In genomic region chr17:68035131-68035522, GRCh38 we compare ENCODE assay signal across 8 cellular contexts. TPM values are rescaled to one million over a fixed set of nuclear protein-coding genes. Genes with fewer than 3 reads are reported as not detected.
DNase-seq lines count a peak whose midpoint lies in the region; ATAC-seq and TF ChIP-seq lines count a peak whose summit lies in the region.

No MANE protein-coding gene starts in this region.

- peak overlapping the region; percentile 21 for H3K4me3 ChIP-seq in RWPE2 (ENCODE audit: severe bottlenecking)
- H3K4me3 ChIP-seq in skeletal muscle tissue (ENCODE audit: low read length in 3 of 3) = peak overlapping the region; percentile 50 to 72 (median 61)

- H3K9me3 ChIP-seq in RWPE2 (ENCODE audit: severe bottlenecking) = no peaks in the 10 kb centered on the region
- no peaks in the 10 kb centered on the region for H3K9me3 ChIP-seq in skeletal muscle tissue (ENCODE audit: control insufficient read depth in 3 of 3, low read length in 3 of 3)

- H3K36me3 ChIP-seq in RWPE2 (ENCODE audit: low read depth) = peaks cover 40% of the 10 kb centered on the region
- peaks cover 3 to 15% (median 5%) of the 10 kb centered on the region in 3 donors for H3K36me3 ChIP-seq in skeletal muscle tissue (ENCODE audit: control insufficient read depth in 3 of 3, insufficient read depth in 3 of 3, low read length in 3 of 3)

- TF ChIP-seq CTCF in C4-2B (conservative IDR thresholded peaks at IDR 0.05) (no peak), RWPE2 (IDR thresholded peaks at IDR 0.05; ENCODE audit: poor library complexity, severe bottlenecking) (no peak), GM20000 (IDR thresholded peaks at IDR 0.05; ENCODE audit: extremely low read depth, missing control alignments) (no peak)

- no peaks in the 10 kb centered on the region for H3K27me3 ChIP-seq in RWPE2 (ENCODE audit: insufficient read depth, poor library complexity, severe bottlenecking)
- H3K27me3 ChIP-seq in skeletal muscle tissue (ENCODE audit: control insufficient read depth in 3 of 3, insufficient read depth in 3 of 3, low read length in 3 of 3) = no peaks in the 10 kb centered on the region

- peak overlapping the region; percentile 99; the same call in 1 of the 2 replicates for H3K27ac ChIP-seq in C4-2B
- H3K27ac ChIP-seq in RWPE2 (ENCODE audit: poor library complexity, severe bottlenecking) = no peak overlapping the region
- H3K27ac ChIP-seq in skeletal muscle tissue (ENCODE audit: low read depth, low read length) = no peak overlapping the region

- peak overlapping the region in 1 of 3 donors; percentile 60 for H3K9ac ChIP-seq in skeletal muscle tissue (ENCODE audit: low read depth in 1 of 3, low read length in 3 of 3)

- intact Hi-C loops in cardiac septum (cut with DNase I) = no loop called here

- peak; percentile 93 for ATAC-seq in GM21390 (IDR thresholded peaks at IDR 0.05; ENCODE audit: unreplicated experiment)
- peak; percentile 96 for ATAC-seq in RWPE2 (ENCODE audit: low read depth)

- H3K4me1 ChIP-seq in RWPE2 (ENCODE audit: insufficient read depth, poor library complexity, severe bottlenecking) (peaks cover 12% of the 10 kb centered on the region), skeletal muscle tissue (ENCODE audit: control insufficient read depth in 3 of 3, insufficient read depth in 3 of 3, low read length in 3 of 3) (peaks cover 5 to 10% (median 5%) of the 10 kb centered on the region in 3 donors)

- DNase-seq in HPDE6-E6E7 (ENCODE audit: extremely low spot score) (peak; percentile 96), RWPE2 (ENCODE audit: low spot score) (peak; percentile 96), cardiac septum (ENCODE audit: low spot score) (peak; percentile 97), GM20000 (ENCODE audit: low spot score) (no peak)
- DNase-seq in activated T-helper 1 cell treated with anti-CD3 and anti-CD28 coated beads, Interleukin-2, amount 50 U/mL, for 16 hours (ENCODE audit: low read depth in 1 of 2, low spot score in 1 of 2) = peak; percentile 74 to 78

RNA-seq across cellular contexts. Expression of gene KPNA2, which starts 0.4 kb away (rescaled TPM):
- total RNA-seq in cardiac septum (20.7 TPM), skeletal muscle tissue (31.3 TPM)

RNA-seq across cellular contexts. Expression of gene C17orf58, which starts 38.9 kb away (rescaled TPM):
- total RNA-seq in cardiac septum = 3.4 TPM
- total RNA-seq in skeletal muscle tissue = 12.0 TPM
